1 cellular context compared by ENCODE assay signal in genomic region chr5:55276771-55277170, GRCh38.
TF ChIP-seq lines count a peak whose summit lies in the region.

No MANE protein-coding gene starts in this region.

TF ChIP-seq in IMR-90, 13 proteins besides CTCF, POLR2A, EP300 and RAD21:
- TF ChIP-seq MAFK (IDR thresholded peaks at IDR 0.05; ENCODE audit: low read depth, low read length): no peak
- TF ChIP-seq, protein P1, sequence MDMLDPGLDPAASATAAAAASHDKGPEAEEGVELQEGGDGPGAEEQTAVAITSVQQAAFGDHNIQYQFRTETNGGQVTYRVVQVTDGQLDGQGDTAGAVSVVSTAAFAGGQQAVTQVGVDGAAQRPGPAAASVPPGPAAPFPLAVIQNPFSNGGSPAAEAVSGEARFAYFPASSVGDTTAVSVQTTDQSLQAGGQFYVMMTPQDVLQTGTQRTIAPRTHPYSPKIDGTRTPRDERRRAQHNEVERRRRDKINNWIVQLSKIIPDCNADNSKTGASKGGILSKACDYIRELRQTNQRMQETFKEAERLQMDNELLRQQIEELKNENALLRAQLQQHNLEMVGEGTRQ (IDR thresholded peaks at IDR 0.05; ENCODE audit: low read depth, low read length): no peak
- TF ChIP-seq CHD1 (IDR thresholded peaks at IDR 0.05; ENCODE audit: low read depth, low read length): no peak
- TF ChIP-seq MAZ (IDR thresholded peaks at IDR 0.05; ENCODE audit: borderline replicate concordance, low read depth, low read length): no peak
- TF ChIP-seq FOS (IDR thresholded peaks at IDR 0.05; ENCODE audit: low read depth, low read length): no peak
- no peak for TF ChIP-seq CEBPB (IDR thresholded peaks at IDR 0.05; ENCODE audit: low read depth, low read length)
- no peak for TF ChIP-seq MXI1 (IDR thresholded peaks at IDR 0.05; ENCODE audit: borderline replicate concordance, low read depth, low read length)
- TF ChIP-seq SMC3 (IDR thresholded peaks at IDR 0.05; ENCODE audit: low read depth, low read length): no peak
- TF ChIP-seq RFX5 (IDR thresholded peaks at IDR 0.05; ENCODE audit: low read depth, low read length): no peak
- TF ChIP-seq RCOR1 (IDR thresholded peaks at IDR 0.05; ENCODE audit: insufficient replicate concordance, low read length): no peak
- no peak for TF ChIP-seq NFE2L2 (IDR thresholded peaks at IDR 0.05; ENCODE audit: low read depth, low read length)
- TF ChIP-seq ELK1 (IDR thresholded peaks at IDR 0.05; ENCODE audit: borderline replicate concordance, low read depth, low read length): no peak
